19 cellular contexts compared by ENCODE assay signal in the genomic region with DNA sequence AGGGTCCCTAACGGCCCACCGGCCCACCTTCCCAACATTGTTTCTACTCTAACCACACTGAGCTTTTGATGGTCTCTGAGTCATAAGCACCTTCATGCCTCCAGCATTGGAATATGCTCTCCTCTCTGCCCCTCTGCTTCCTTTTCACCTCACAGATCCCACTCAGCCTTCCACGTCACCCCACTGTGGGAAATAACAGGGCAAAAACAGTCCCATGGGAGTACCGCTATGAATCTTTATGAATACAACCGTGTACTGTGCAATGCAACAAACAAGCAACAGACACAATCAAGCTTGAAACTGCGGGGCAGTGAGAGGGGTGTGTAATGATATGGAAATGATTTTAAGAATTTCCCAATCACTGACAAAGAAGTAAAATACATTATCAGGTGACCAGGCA. TPM values are rescaled to one million over a fixed set of nuclear protein-coding genes. Genes with fewer than 3 reads are reported as not detected.
DNase-seq lines count a peak whose midpoint lies in the region; TF ChIP-seq lines count a peak whose summit lies in the region.
"Had no signal": no experiment of that assay in that cellular context is flagged by ENCODE, and none has a peak within 500 bp of the region (broad histone marks: within the 10 kb centered on the region; RNA-seq: fewer than 3 reads in every experiment).

No MANE protein-coding gene starts in this region.

- H3K14ac ChIP-seq in neuronal stem cell (ENCODE audit: low read length): no peak overlapping the region

- H3K27ac ChIP-seq in BLaER1 treated with 17β-estradiol and CSF1 and Interleukin-3, amounts not matched to agents 10 nM and 100 nM: 0 out of 22 replicates have a peak overlapping the region, but pooled peaks of 1 of the 11 experiments have one; percentile 15
- no peak overlapping the region for H3K27ac ChIP-seq in coronary artery
- H3K27ac ChIP-seq in neuronal stem cell (replicated peaks; ENCODE audit: low read length): no peak overlapping the region
- H3K27ac ChIP-seq in colonic mucosa: no peak overlapping the region
- H3K27ac ChIP-seq: pancreas, sigmoid colon, thyroid gland had no signal

- no peaks in the 10 kb centered on the region for H4K20me1 ChIP-seq in BLaER1 treated with 17β-estradiol and CSF1 and Interleukin-3, amounts not matched to agents 10 nM and 100 nM

- no peaks in the 10 kb centered on the region for H3K36me3 ChIP-seq in BLaER1 treated with 17β-estradiol and CSF1 and Interleukin-3, amounts not matched to agents 10 nM and 100 nM
- H3K36me3 ChIP-seq in neuronal stem cell (replicated peaks in 1 of 2; ENCODE audit: control insufficient read depth in 2 of 2, insufficient read depth in 2 of 2, low read length in 2 of 2) (no peaks in the 10 kb centered on the region), colonic mucosa (no peaks in the 10 kb centered on the region)
- H3K36me3 ChIP-seq: pancreas, sigmoid colon, thyroid gland had no signal

- H3K27me3 ChIP-seq in BLaER1 treated with 17β-estradiol and CSF1 and Interleukin-3, amounts not matched to agents 10 nM and 100 nM: no peaks in the 10 kb centered on the region
- no peaks in the 10 kb centered on the region for H3K27me3 ChIP-seq in neuronal stem cell (ENCODE audit: control insufficient read depth in 3 of 3, insufficient read depth in 3 of 3, low read depth in 1 of 3, low read length in 3 of 3)
- no peaks in the 10 kb centered on the region for H3K27me3 ChIP-seq in colonic mucosa
- H3K27me3 ChIP-seq: pancreas, sigmoid colon, thyroid gland had no signal

- no peak overlapping the region for H3K9ac ChIP-seq in BLaER1 treated with 17β-estradiol and CSF1 and Interleukin-3, amounts not matched to agents 10 nM and 100 nM
- H3K9ac ChIP-seq in neuronal stem cell (ENCODE audit: low read depth, low read length, poor library complexity): no peak overlapping the region
- no peak overlapping the region for H3K9ac ChIP-seq in colonic mucosa (ENCODE audit: low read depth in 2 of 2, low read length in 2 of 2)

- no peak for TF ChIP-seq CTCF in coronary artery (IDR thresholded peaks at IDR 0.05)
- no peak for TF ChIP-seq CTCF in colonic mucosa (IDR thresholded peaks at IDR 0.05)

- intact Hi-C loops in colonic mucosa (cut with DNase I): no loop called here

- H3K79me1 ChIP-seq in neuronal stem cell (ENCODE audit: low read depth, low read length): no peaks in the 10 kb centered on the region

- peak overlapping the region; percentile 37 for H2AFZ ChIP-seq in neuronal stem cell (ENCODE audit: low read length)

- H2BK120ac ChIP-seq in neuronal stem cell (ENCODE audit: low read depth, low read length): no peak overlapping the region

- no peaks in the 10 kb centered on the region for H3K9me3 ChIP-seq in BLaER1 treated with 17β-estradiol and CSF1 and Interleukin-3, amounts not matched to agents 10 nM and 100 nM (replicated peaks in 1 of 11)
- H3K9me3 ChIP-seq in neuronal stem cell (replicated peaks in 1 of 2; ENCODE audit: control insufficient read depth in 2 of 2, insufficient read depth in 1 of 2, low read depth in 1 of 2, low read length in 2 of 2): no peaks in the 10 kb centered on the region
- no peaks in the 10 kb centered on the region for H3K9me3 ChIP-seq in colonic mucosa
- H3K9me3 ChIP-seq: pancreas, sigmoid colon, thyroid gland had no signal

- H2BK5ac ChIP-seq in neuronal stem cell (ENCODE audit: low read length): no peak overlapping the region

- no peak overlapping the region for H2BK12ac ChIP-seq in neuronal stem cell (ENCODE audit: low read length)

- WGBS in neuronal stem cell (ENCODE audit: extremely low coverage in 2 of 2, insufficient read length in 2 of 2, insufficient replicate concordance in 1 of 2), 2 donors: no CpG with 5 or more reads among the region's 6 CpGs

- H4K8ac ChIP-seq in neuronal stem cell (ENCODE audit: low read depth, low read length): no peak overlapping the region

- H2BK15ac ChIP-seq in neuronal stem cell (ENCODE audit: low read length): no peak overlapping the region

- H2AK5ac ChIP-seq in neuronal stem cell (ENCODE audit: low read depth, low read length): no peak overlapping the region

- peaks cover 21 to 47% (median 39%) of the 10 kb centered on the region in 10 experiments for H3K4me1 ChIP-seq in BLaER1 treated with 17β-estradiol and CSF1 and Interleukin-3, amounts not matched to agents 10 nM and 100 nM
- H3K4me1 ChIP-seq in neuronal stem cell (ENCODE audit: control insufficient read depth in 2 of 2, insufficient read depth in 1 of 2, low read depth in 1 of 2, low read length in 2 of 2): peaks cover 1 to 2% of the 10 kb centered on the region in 2 donors
- H3K4me1 ChIP-seq in colonic mucosa: no peaks in the 10 kb centered on the region

- H3K18ac ChIP-seq in neuronal stem cell (ENCODE audit: low read length): no peak overlapping the region

- peak overlapping the region; percentile 17 to 87 (median 67); a peak in 21 of 22 replicates for H3K4me2 ChIP-seq in BLaER1 treated with 17β-estradiol and CSF1 and Interleukin-3, amounts not matched to agents 10 nM and 100 nM
- no peak overlapping the region for H3K4me2 ChIP-seq in neuronal stem cell (ENCODE audit: insufficient read depth, low read length, poor library complexity, severe bottlenecking)

- H3K4ac ChIP-seq in neuronal stem cell (ENCODE audit: low read length): no peak overlapping the region

- H3K4me3 ChIP-seq in BLaER1 treated with 17β-estradiol and CSF1 and Interleukin-3, amounts not matched to agents 10 nM and 100 nM: no peak overlapping the region
- peak overlapping the region; percentile 61 for H3K4me3 ChIP-seq in coronary artery
- H3K4me3 ChIP-seq in neuronal stem cell (ENCODE audit: low read length in 2 of 2): no peak overlapping the region
- no peak overlapping the region for H3K4me3 ChIP-seq in colonic mucosa
- H3K4me3 ChIP-seq: sigmoid colon, thyroid gland had no signal

- DNase-seq in NCI-H69 (lab: John Stamatoyannopoulos, UW) (peak; percentile 45), coronary artery (ENCODE audit: low spot score) (no peak), neuronal stem cell (ENCODE audit: low spot score) (no peak), mesenteric fat pad (ENCODE audit: low spot score) (no peak), colonic mucosa (no peak), HUDEP-2 (lab: John Stamatoyannopoulos, UW; ENCODE audit: unreplicated experiment in 76 of 76) (no peak)
- DNase-seq: activated CD4-positive, alpha-beta T cell treated with anti-CD3 and anti-CD28 coated beads for 36 hours; foreskin fibroblast; hippocampal formation; Karpas-422; naive thymus-derived CD4-positive, alpha-beta T cell; NCI-H1048; NCI-H2029 treated with DMSO at 0.1 percent for 48 hours; NCI-H524 treated with DMSO at 0.1 percent for 48 hours; pancreas; sigmoid colon; SW 1271; thyroid gland had no signal

- H4K91ac ChIP-seq in neuronal stem cell (ENCODE audit: low read depth, low read length, poor library complexity): no peak overlapping the region

- no peak overlapping the region for H3K23ac ChIP-seq in neuronal stem cell (ENCODE audit: low read depth, low read length, poor library complexity)

RNA-seq across cellular contexts. Expression of a gene that starts 5.3 kb away (rescaled TPM):
- polyA plus RNA-seq in neuronal stem cell (2013, experiment 1 of 2): 110 TPM
- polyA plus RNA-seq in neuronal stem cell (2013, experiment 2 of 2): 109 TPM
- 119 TPM for total RNA-seq in mesenteric fat pad
- total RNA-seq in colonic mucosa: 100 to 1,000 TPM; 139 to 193 TPM

RNA-seq across cellular contexts. Expression of a gene that starts 40.9 kb away (rescaled TPM):
- 40.0 TPM for polyA plus RNA-seq in neuronal stem cell (2013, experiment 1 of 2)
- polyA plus RNA-seq in neuronal stem cell (2013, experiment 2 of 2): 41.0 TPM
- total RNA-seq in mesenteric fat pad (1.5 TPM), colonic mucosa (1 to 10 TPM; 4.2 to 6.1 TPM)
